Comparison of ENCODE assay signal across 14 cellular contexts in the genomic region with DNA sequence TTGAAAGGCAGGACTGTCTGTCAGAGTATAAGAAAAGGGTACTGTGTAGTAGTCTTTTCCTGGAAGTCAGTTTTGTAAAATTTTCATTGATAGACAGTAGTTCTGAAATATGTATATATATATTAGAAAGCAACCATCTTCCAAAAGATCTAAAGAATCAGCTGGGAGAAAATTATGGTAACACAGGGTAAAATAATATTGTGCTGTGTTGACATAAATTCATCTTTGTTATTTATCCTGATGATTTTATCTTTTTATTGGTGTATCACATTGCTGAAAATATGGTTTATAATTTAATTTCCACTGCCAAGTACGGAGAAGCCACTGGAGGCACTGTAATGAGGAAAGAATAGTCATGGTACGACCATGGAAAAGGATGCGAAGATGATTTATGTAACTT.
A peak's percentile ranks its signal among the peaks of the same experiment; 100 is the strongest.
DNase-seq lines count a peak whose midpoint lies in the region; ATAC-seq, FAIRE-seq and TF ChIP-seq lines count a peak whose summit lies in the region.
"Had no signal": no experiment of that assay in that cellular context is flagged by ENCODE, and none has a peak within 500 bp of the region (broad histone marks: within the 10 kb centered on the region; RNA-seq: fewer than 3 reads in every experiment).

No MANE protein-coding gene starts in this region.

- no peak for FAIRE-seq in A549 (lab: Jason Lieb, UNC)
- FAIRE-seq: H54 had no signal

- no peak for TF ChIP-seq CTCF in A549 (IDR thresholded peaks at IDR 0.05)
- peak; percentile 33 for TF ChIP-seq CTCF in C4-2B (conservative IDR thresholded peaks at IDR 0.05)
- peak; percentile 8 for TF ChIP-seq CTCF in RWPE2 (IDR thresholded peaks at IDR 0.05; ENCODE audit: poor library complexity, severe bottlenecking)
- peak; percentile 46 for TF ChIP-seq CTCF in neural cell (IDR thresholded peaks at IDR 0.05; ENCODE audit: poor library complexity, severe bottlenecking)

- no peak for TF ChIP-seq POLR2A in A549 (IDR thresholded peaks at IDR 0.05; ENCODE audit: low read length)

- no peaks in the 10 kb centered on the region for H3K4me1 ChIP-seq in A549
- no peaks in the 10 kb centered on the region for H3K4me1 ChIP-seq in RWPE2 (ENCODE audit: insufficient read depth, poor library complexity, severe bottlenecking)

- no peak for TF ChIP-seq EP300 in A549 (IDR thresholded peaks at IDR 0.05)
- TF ChIP-seq EP300 in neural cell (conservative IDR thresholded peaks at IDR 0.05; ENCODE audit: poor library complexity, severe bottlenecking): no peak

- H3K4me2 ChIP-seq in A549 (no peak overlapping the region), neural cell (ENCODE audit: low read length) (no peak overlapping the region)
- H3K4me2 ChIP-seq: GM23338 had no signal

- ATAC-seq in A549: no peak
- no peak for ATAC-seq in RWPE2 (ENCODE audit: low read depth)
- no peak for ATAC-seq in HG03354 (IDR thresholded peaks at IDR 0.05; ENCODE audit: poor library complexity, severe bottlenecking, unreplicated experiment)

- CTCF ChIA-PET in A549 (lab: Yijun Ruan, JAX): interaction anchor here (0.6 to 1.2 kb wide), 2 partner anchors 147 to 297 kb away, joined by 3 read pairs; no protein-coding TSS in a partner anchor

- H3K4me3 ChIP-seq in A549: no peak overlapping the region
- no peak overlapping the region for H3K4me3 ChIP-seq in RWPE2 (ENCODE audit: severe bottlenecking)
- no peak overlapping the region for H3K4me3 ChIP-seq in neural cell (ENCODE audit: low read length)
- H3K4me3 ChIP-seq: GM23338 had no signal

- 11% methylated on average over 3 of the region's 3 CpGs for WGBS in A549 (ENCODE audit: missing lambda C conversion rate)

- H3K79me2 ChIP-seq in neural cell (replicated peaks; ENCODE audit: insufficient read depth, low read length): no peaks in the 10 kb centered on the region

- no peaks in the 10 kb centered on the region for H4K20me1 ChIP-seq in neural cell (ENCODE audit: insufficient read depth)

- H3K9ac ChIP-seq in neural cell (ENCODE audit: low read length): no peak overlapping the region

- no peaks in the 10 kb centered on the region for H3K9me2 ChIP-seq in neural cell (ENCODE audit: insufficient read depth, low read length)

- POLR2A ChIA-PET in A549 (lab: Yijun Ruan, JAX): no interaction called here

- no peaks in the 10 kb centered on the region for H3F3A ChIP-seq in neural cell (ENCODE audit: insufficient read depth, low read length, poor library complexity, severe bottlenecking)

- no peaks in the 10 kb centered on the region for H3K9me3 ChIP-seq in A549
- no peaks in the 10 kb centered on the region for H3K9me3 ChIP-seq in RWPE2 (ENCODE audit: severe bottlenecking)
- H3K9me3 ChIP-seq in neural cell (ENCODE audit: low read length): no peaks in the 10 kb centered on the region

- no peak overlapping the region for H2AFZ ChIP-seq in neural cell (ENCODE audit: low read depth, low read length)
- H2AFZ ChIP-seq: GM23338 had no signal

- H3K27me3 ChIP-seq in RWPE2 (ENCODE audit: insufficient read depth, poor library complexity, severe bottlenecking): no peaks in the 10 kb centered on the region
- no peaks in the 10 kb centered on the region for H3K27me3 ChIP-seq in neural cell (ENCODE audit: insufficient read depth, low read depth, low read length)

- H3K27ac ChIP-seq in A549 (no peak overlapping the region), C4-2B (no peak overlapping the region), RWPE2 (ENCODE audit: poor library complexity, severe bottlenecking) (no peak overlapping the region), neural cell (ENCODE audit: low read length) (no peak overlapping the region)

- H3K36me3 ChIP-seq in RWPE2 (ENCODE audit: low read depth) (no peaks in the 10 kb centered on the region), neural cell (ENCODE audit: insufficient read depth, low read length) (no peaks in the 10 kb centered on the region)

- intact Hi-C loops in posterior vena cava (cut with DNase I): no loop called here

- TF ChIP-seq RAD21 in A549 (conservative IDR thresholded peaks at IDR 0.05 in 1 of 2, IDR thresholded peaks at IDR 0.05 in 1 of 2) (no peak), neural cell (conservative IDR thresholded peaks at IDR 0.05) (no peak)

- DNase-seq in A549 (ENCODE audit: low read depth in 1 of 2, low spot score in 1 of 2) (no peak), RWPE2 (ENCODE audit: low spot score) (no peak), posterior vena cava (ENCODE audit: low spot score) (no peak)
- DNase-seq: ACHN; CD4-positive, alpha-beta memory T cell; DMS153; DMS79; GF-D8; HCEC 1CT had no signal

TF ChIP-seq in A549, 52 proteins besides CTCF, POLR2A, EP300 and RAD21:
- no peak for TF ChIP-seq SMC3 (IDR thresholded peaks at IDR 0.05)
- no peak for TF ChIP-seq CBX2 (IDR thresholded peaks at IDR 0.05; ENCODE audit: borderline replicate concordance, low read depth)
- TF ChIP-seq FOXS1 (CRISPR knock-in tag; IDR thresholded peaks at IDR 0.05): no peak
- peak; percentile 67 for TF ChIP-seq MAFK (IDR thresholded peaks at IDR 0.05; ENCODE audit: partially characterized antibody)
- no peak for TF ChIP-seq GATA3 (IDR thresholded peaks at IDR 0.05; ENCODE audit: borderline replicate concordance)
- no peak for TF ChIP-seq ZC3H11A (IDR thresholded peaks at IDR 0.05)
- no peak for TF ChIP-seq HOXB5 (CRISPR knock-in tag; IDR thresholded peaks at IDR 0.05)

TF ChIP-seq in neural cell, 6 proteins besides CTCF, POLR2A, EP300 and RAD21:
- TF ChIP-seq MXI1 (conservative IDR thresholded peaks at IDR 0.05; ENCODE audit: poor library complexity, severe bottlenecking) (no peak), POLR2AphosphoS5 (IDR thresholded peaks at IDR 0.05) (no peak), REST (IDR thresholded peaks at IDR 0.05; ENCODE audit: borderline replicate concordance) (no peak), EZH2 (IDR thresholded peaks at IDR 0.05; ENCODE audit: borderline replicate concordance, insufficient read depth, low read length, poor library complexity, severe bottlenecking) (no peak), SMC3 (conservative IDR thresholded peaks at IDR 0.05; ENCODE audit: poor library complexity) (no peak), TAF1 (IDR thresholded peaks at IDR 0.05; ENCODE audit: low read depth) (no peak)
